33 cellular contexts compared by ENCODE assay signal in the genomic region with DNA sequence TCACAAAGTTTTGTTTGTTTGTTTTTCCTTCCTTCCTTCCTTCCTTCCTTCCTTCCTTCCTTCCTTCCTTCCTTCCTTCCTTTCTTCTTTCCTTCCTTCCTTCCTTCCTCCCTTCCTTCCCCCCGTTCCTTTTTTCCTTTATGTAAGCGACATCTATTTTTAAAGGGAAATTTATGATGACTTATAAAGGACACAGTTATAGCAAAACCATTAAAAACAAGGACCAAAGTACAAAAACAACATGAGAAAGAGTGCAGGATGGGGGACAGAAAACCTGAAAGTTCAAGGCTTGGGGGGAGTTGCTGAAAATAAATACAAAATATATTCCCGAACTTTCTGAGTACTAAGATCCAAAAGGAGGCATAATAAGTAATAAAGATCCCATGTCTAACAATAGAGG. TPM values are rescaled to one million over a fixed set of nuclear protein-coding genes. Genes with fewer than 3 reads are reported as not detected.
"Had no signal": no experiment of that assay in that cellular context is flagged by ENCODE, and none has a peak within 500 bp of the region (broad histone marks: within the 10 kb centered on the region; RNA-seq: fewer than 3 reads in every experiment).

No MANE protein-coding gene starts in this region.

- H3K4me1 Mint-ChIP-seq: brain had no signal

- H3K36me3 Mint-ChIP-seq: activated naive CD4-positive, alpha-beta T cell treated with anti-CD3 and anti-CD28 coated beads, Interleukin-2, amount 10 ng/mL, durations not matched to agents 7 days and 5 days; activated naive CD4-positive, alpha-beta T cell treated with anti-CD3 and anti-CD28 coated beads, Interleukin-2, amount 50 U/mL, for 72 hours; brain; WTC11 had no signal

- H3K9me3 ChIP-seq: ascending aorta, breast epithelium, colonic mucosa, esophagus muscularis mucosa, gastrocnemius medialis, heart left ventricle had no signal

- H3K4me1 ChIP-seq: ascending aorta, breast epithelium, colonic mucosa, esophagus muscularis mucosa, foreskin keratinocyte, gastrocnemius medialis, heart left ventricle had no signal

- H3K4me3 ChIP-seq: ascending aorta, cardiac muscle cell, esophagus muscularis mucosa, gastrocnemius medialis, heart left ventricle had no signal

- DNase-seq: activated CD4-positive, alpha-beta memory T cell treated with anti-CD3 and anti-CD28 coated beads, Interleukin-2, amount 10 ng/mL, durations not matched to agents 7 days and 5 days; activated CD4-positive, alpha-beta T cell treated with anti-CD3 and anti-CD28 coated beads for 1 hour; activated CD4-positive, alpha-beta T cell treated with anti-CD3 and anti-CD28 coated beads for 4 hours; activated CD4-positive, alpha-beta T cell treated with anti-CD3 and anti-CD28 coated beads, Interleukin-2, amount 10 ng/mL, durations not matched to agents 7 days and 5 days; activated CD4-positive, alpha-beta T cell treated with anti-CD3 and anti-CD28 coated beads, Interleukin-2, amount 50 U/mL, for 4 hours; activated CD8-positive, alpha-beta memory T cell treated with anti-CD3 and anti-CD28 coated beads, Interleukin-2, amount 50 U/mL, for 48 hours; activated gamma-delta T cell; activated naive CD4-positive, alpha-beta T cell; activated naive CD4-positive, alpha-beta T cell treated with anti-CD3 and anti-CD28 coated beads, Interleukin-2, amount 10 ng/mL, durations not matched to agents 7 days and 5 days; activated naive CD8-positive, alpha-beta T cell treated with anti-CD3 and anti-CD28 coated beads, Interleukin-2, amount 10 ng/mL, durations not matched to agents 7 days and 5 days; activated T-cell treated with anti-CD3 and anti-CD28 coated beads for 4 hours; activated T-cell treated with anti-CD3 and anti-CD28 coated beads, Interleukin-2, amount 50 U/mL, for 24 hours; activated T-cell treated with anti-CD3 and anti-CD28 coated beads, Interleukin-2, amount 50 U/mL, for 72 hours; central memory CD4-positive, alpha-beta T cell; cerebellar nuclear complex; colonic mucosa; effector memory CD4-positive, alpha-beta T cell; endodermal cell; foreskin keratinocyte; gastrocnemius medialis; glutamatergic neuron; heart left ventricle; T-helper 2 cell had no signal

- H3K27ac ChIP-seq: ascending aorta, breast epithelium, cardiac muscle cell, colonic mucosa, esophagus muscularis mucosa, foreskin keratinocyte, gastrocnemius medialis, heart left ventricle, VCaP had no signal

- H3K36me3 ChIP-seq: ascending aorta, breast epithelium, colonic mucosa, esophagus muscularis mucosa, gastrocnemius medialis, heart left ventricle had no signal

- H3K27me3 ChIP-seq: ascending aorta, breast epithelium, cardiac muscle cell, colonic mucosa, esophagus muscularis mucosa, foreskin keratinocyte had no signal

- ATAC-seq: activated naive CD4-positive, alpha-beta T cell treated with anti-CD3 and anti-CD28 coated beads, Interleukin-2, amount 50 U/mL, for 72 hours; activated T-cell treated with anti-CD3 and anti-CD28 coated beads, Interleukin-2, amount 50 U/mL, for 72 hours; foreskin keratinocyte; gastrocnemius medialis; heart left ventricle; WTC11 had no signal

- H3K4me3 Mint-ChIP-seq: activated CD4-positive, alpha-beta memory T cell treated with anti-CD3 and anti-CD28 coated beads, Interleukin-2, amount 10 ng/mL, durations not matched to agents 7 days and 5 days; activated CD4-positive, alpha-beta T cell treated with anti-CD3 and anti-CD28 coated beads, Interleukin-2, amount 10 ng/mL, durations not matched to agents 7 days and 5 days; activated naive CD4-positive, alpha-beta T cell treated with anti-CD3 and anti-CD28 coated beads, Interleukin-2, amount 10 ng/mL, durations not matched to agents 7 days and 5 days; activated naive CD8-positive, alpha-beta T cell treated with anti-CD3 and anti-CD28 coated beads, Interleukin-2, amount 10 ng/mL, durations not matched to agents 7 days and 5 days; activated T-cell treated with anti-CD3 and anti-CD28 coated beads, Interleukin-2, amount 50 U/mL, for 24 hours; activated T-cell treated with anti-CD3 and anti-CD28 coated beads, Interleukin-2, amount 50 U/mL, for 72 hours; endodermal cell; WTC11 had no signal

- H3K9me3 Mint-ChIP-seq: activated CD4-positive, alpha-beta memory T cell treated with anti-CD3 and anti-CD28 coated beads, Interleukin-2, amount 10 ng/mL, durations not matched to agents 7 days and 5 days; activated CD4-positive, alpha-beta T cell treated with anti-CD3 and anti-CD28 coated beads, Interleukin-2, amount 10 ng/mL, durations not matched to agents 7 days and 5 days; activated naive CD4-positive, alpha-beta T cell treated with anti-CD3 and anti-CD28 coated beads, Interleukin-2, amount 10 ng/mL, durations not matched to agents 7 days and 5 days; activated naive CD4-positive, alpha-beta T cell treated with anti-CD3 and anti-CD28 coated beads, Interleukin-2, amount 50 U/mL, for 72 hours; activated naive CD8-positive, alpha-beta T cell treated with anti-CD3 and anti-CD28 coated beads, Interleukin-2, amount 10 ng/mL, durations not matched to agents 7 days and 5 days; activated T-cell treated with anti-CD3 and anti-CD28 coated beads, Interleukin-2, amount 50 U/mL, for 24 hours; activated T-cell treated with anti-CD3 and anti-CD28 coated beads, Interleukin-2, amount 50 U/mL, for 72 hours; WTC11 had no signal

- H3K27ac Mint-ChIP-seq: activated CD4-positive, alpha-beta memory T cell treated with anti-CD3 and anti-CD28 coated beads, Interleukin-2, amount 10 ng/mL, durations not matched to agents 7 days and 5 days; activated CD4-positive, alpha-beta T cell treated with anti-CD3 and anti-CD28 coated beads, Interleukin-2, amount 10 ng/mL, durations not matched to agents 7 days and 5 days; activated naive CD4-positive, alpha-beta T cell treated with anti-CD3 and anti-CD28 coated beads, Interleukin-2, amount 10 ng/mL, durations not matched to agents 7 days and 5 days; activated naive CD4-positive, alpha-beta T cell treated with anti-CD3 and anti-CD28 coated beads, Interleukin-2, amount 50 U/mL, for 72 hours; activated naive CD8-positive, alpha-beta T cell treated with anti-CD3 and anti-CD28 coated beads, Interleukin-2, amount 10 ng/mL, durations not matched to agents 7 days and 5 days; activated T-cell treated with anti-CD3 and anti-CD28 coated beads, Interleukin-2, amount 50 U/mL, for 24 hours; activated T-cell treated with anti-CD3 and anti-CD28 coated beads, Interleukin-2, amount 50 U/mL, for 72 hours; endodermal cell; WTC11 had no signal

RNA-seq across cellular contexts. Expression of a gene that starts 1.8 kb away (rescaled TPM):
- total RNA-seq: activated CD4-positive, alpha-beta memory T cell treated with anti-CD3 and anti-CD28 coated beads, Interleukin-2, amount 10 ng/mL, durations not matched to agents 7 days and 5 days; activated CD4-positive, alpha-beta T cell treated with anti-CD3 and anti-CD28 coated beads, Interleukin-2, amount 10 ng/mL, durations not matched to agents 7 days and 5 days; activated naive CD4-positive, alpha-beta T cell treated with anti-CD3 and anti-CD28 coated beads, Interleukin-2, amount 50 U/mL, for 72 hours; activated naive CD8-positive, alpha-beta T cell treated with anti-CD3 and anti-CD28 coated beads, Interleukin-2, amount 10 ng/mL, durations not matched to agents 7 days and 5 days; activated T-cell treated with anti-CD3 and anti-CD28 coated beads, Interleukin-2, amount 50 U/mL, for 72 hours; ascending aorta; breast epithelium; dermis microvascular lymphatic vessel endothelial cell; epithelial cell of proximal tubule; esophagus muscularis mucosa; foreskin keratinocyte; WTC11 had no signal
- polyA plus RNA-seq: foreskin keratinocyte, heart left ventricle had no signal
